In genomic region chr10:43386549-43386948, GRCh38 we compare ENCODE assay signal across 24 cellular contexts. TPM values are rescaled to one million over a fixed set of nuclear protein-coding genes. Genes with fewer than 3 reads are reported as not detected.
DNase-seq lines count a peak whose midpoint lies in the region; ATAC-seq and TF ChIP-seq lines count a peak whose summit lies in the region.
"Had no signal": no experiment of that assay in that cellular context is flagged by ENCODE, and none has a peak within 500 bp of the region (broad histone marks: within the 10 kb centered on the region; RNA-seq: fewer than 3 reads in every experiment).

No MANE protein-coding gene starts in this region.

- no peak for ATAC-seq in CD4-positive, alpha-beta T cell (ENCODE audit: poor library complexity)
- no peak for ATAC-seq in naive thymus-derived CD8-positive, alpha-beta T cell
- ATAC-seq in GM21717 (IDR thresholded peaks at IDR 0.05; ENCODE audit: unreplicated experiment) (no peak), left colon (no peak), GM19467 (IDR thresholded peaks at IDR 0.05; ENCODE audit: unreplicated experiment) (no peak)
- ATAC-seq: heart left ventricle, pancreas, upper lobe of right lung had no signal

- H3K4me3 Mint-ChIP-seq in CD4-positive, alpha-beta T cell: no peak overlapping the region
- no peak overlapping the region for H3K4me3 Mint-ChIP-seq in Caco-2 (ENCODE audit: unreplicated experiment)
- H3K4me3 Mint-ChIP-seq in activated naive CD8-positive, alpha-beta T cell: no peak overlapping the region
- no peak overlapping the region for H3K4me3 Mint-ChIP-seq in naive thymus-derived CD8-positive, alpha-beta T cell

- peaks cover 31% of the 10 kb centered on the region for H3K4me1 ChIP-seq in Caco-2

- H3K4me1 Mint-ChIP-seq in CD4-positive, alpha-beta T cell (ENCODE audit: low read depth): peaks cover 47% of the 10 kb centered on the region
- H3K4me1 Mint-ChIP-seq in Caco-2 (ENCODE audit: low read depth, unreplicated experiment): peaks cover 55% of the 10 kb centered on the region
- H3K4me1 Mint-ChIP-seq in activated naive CD8-positive, alpha-beta T cell (ENCODE audit: low read depth): peaks cover 45% of the 10 kb centered on the region
- H3K4me1 Mint-ChIP-seq in naive thymus-derived CD8-positive, alpha-beta T cell: peaks cover 29 to 55% (median 44%) of the 10 kb centered on the region in 4 donors

- POLR2A ChIA-PET in CD4-positive, alpha-beta T cell (lab: Charles Lee): interaction anchor here (0.8 kb wide), 1 partner anchor 22 kb away, joined by 3 read pairs; no protein-coding TSS in a partner anchor
- POLR2A ChIA-PET in Caco-2 (lab: Charles Lee): no interaction called here
- POLR2A ChIA-PET in naive thymus-derived CD8-positive, alpha-beta T cell (lab: Charles Lee): interaction anchor here (0.6 kb wide), 1 partner anchor 29 kb away, joined by 7 read pairs; no protein-coding TSS in a partner anchor

- no peaks in the 10 kb centered on the region for H3K27me3 ChIP-seq in CD4-positive, alpha-beta T cell (ENCODE audit: control insufficient read depth, insufficient read depth, low read length)
- no peaks in the 10 kb centered on the region for H3K27me3 ChIP-seq in Caco-2 (replicated peaks; ENCODE audit: control insufficient read depth, insufficient read depth, low read length)
- H3K27me3 ChIP-seq: heart left ventricle, pancreas, sigmoid colon, stomach, upper lobe of right lung had no signal

- no peak for TF ChIP-seq CTCF in CD4-positive, alpha-beta T cell (IDR thresholded peaks at IDR 0.05)
- no peak for TF ChIP-seq CTCF in Caco-2 (IDR thresholded peaks at IDR 0.05; ENCODE audit: insufficient read depth in 1 of 2, low read depth in 1 of 2, low read length in 1 of 2, severe bottlenecking in 1 of 2, unreplicated experiment in 1 of 2)

- DNase-seq in CD4-positive, alpha-beta T cell: no peak
- DNase-seq in Caco-2: no peak
- no peak for DNase-seq in naive thymus-derived CD8-positive, alpha-beta T cell
- DNase-seq in left colon: no peak
- DNase-seq: activated effector memory CD4-positive, alpha-beta T cell treated with anti-CD3 and anti-CD28 coated beads, Interleukin-2, amount 50 U/mL, for 16 hours; AML-193; DMS 273 treated with DMSO at 0.1 percent for 48 hours; heart left ventricle; NCI-H2171 treated with DMSO at 0.1 percent for 48 hours; OCI-M1; SIG-M5; stomach; upper lobe of right lung had no signal

- no peaks in the 10 kb centered on the region for H3K9me3 ChIP-seq in CD4-positive, alpha-beta T cell (ENCODE audit: control insufficient read depth, low read length)
- no peaks in the 10 kb centered on the region for H3K9me3 ChIP-seq in Caco-2
- H3K9me3 ChIP-seq: heart left ventricle, pancreas, sigmoid colon, stomach, upper lobe of right lung had no signal

- H3K4me3 ChIP-seq in Caco-2 (ENCODE audit: low read depth, low read length): no peak overlapping the region
- H3K4me3 ChIP-seq: heart left ventricle, pancreas, sigmoid colon, stomach, upper lobe of right lung had no signal

- H3K27me3 Mint-ChIP-seq in CD4-positive, alpha-beta T cell: no peaks in the 10 kb centered on the region
- no peaks in the 10 kb centered on the region for H3K27me3 Mint-ChIP-seq in Caco-2 (ENCODE audit: insufficient read depth, unreplicated experiment)
- no peaks in the 10 kb centered on the region for H3K27me3 Mint-ChIP-seq in activated naive CD8-positive, alpha-beta T cell
- H3K27me3 Mint-ChIP-seq in naive thymus-derived CD8-positive, alpha-beta T cell: no peaks in the 10 kb centered on the region

- peaks cover 19% of the 10 kb centered on the region for H3K36me3 ChIP-seq in Caco-2 (ENCODE audit: control insufficient read depth, insufficient read depth, low read length)

- H3K36me3 Mint-ChIP-seq in CD4-positive, alpha-beta T cell (ENCODE audit: low read depth): peaks cover 73% of the 10 kb centered on the region
- H3K36me3 Mint-ChIP-seq in Caco-2 (ENCODE audit: insufficient read depth, unreplicated experiment): peaks cover 93% of the 10 kb centered on the region
- peaks cover 8% of the 10 kb centered on the region for H3K36me3 Mint-ChIP-seq in activated naive CD8-positive, alpha-beta T cell
- H3K36me3 Mint-ChIP-seq in naive thymus-derived CD8-positive, alpha-beta T cell: peaks cover 5 to 60% (median 11%) of the 10 kb centered on the region in 3 donors

- CTCF ChIA-PET in CD4-positive, alpha-beta T cell (lab: Charles Lee): no interaction called here
- CTCF ChIA-PET in Caco-2 (lab: Charles Lee): no interaction called here

- peak overlapping the region; percentile 82 for H3K27ac Mint-ChIP-seq in CD4-positive, alpha-beta T cell
- H3K27ac Mint-ChIP-seq in Caco-2 (ENCODE audit: unreplicated experiment): peak overlapping the region; percentile 21
- peak overlapping the region; percentile 56 for H3K27ac Mint-ChIP-seq in activated naive CD8-positive, alpha-beta T cell
- peak overlapping the region in 8 of 10 donors; percentile 16 to 93 (median 80) for H3K27ac Mint-ChIP-seq in naive thymus-derived CD8-positive, alpha-beta T cell

- H3K27ac ChIP-seq in CD4-positive, alpha-beta T cell (ENCODE audit: low read depth, low read length): no peak overlapping the region
- H3K27ac ChIP-seq: heart left ventricle, pancreas, sigmoid colon, stomach, upper lobe of right lung, VCaP had no signal

- intact Hi-C loops in CD4-positive, alpha-beta T cell (cut with DNase I, micrococcal nuclease): no loop called here
- intact Hi-C loops in Caco-2 (cut with micrococcal nuclease; ENCODE audit: unreplicated experiment): no loop called here
- intact Hi-C loops in left colon (cut with DNase I, micrococcal nuclease): no loop called here

- BruUV-seq in Caco-2 (replicated peaks; lab: Mats Ljungman, UMichigan): no TSS peak

- H3K9me3 Mint-ChIP-seq in CD4-positive, alpha-beta T cell: no peaks in the 10 kb centered on the region
- no peaks in the 10 kb centered on the region for H3K9me3 Mint-ChIP-seq in Caco-2 (ENCODE audit: unreplicated experiment)
- no peaks in the 10 kb centered on the region for H3K9me3 Mint-ChIP-seq in activated naive CD8-positive, alpha-beta T cell (ENCODE audit: low read depth)
- no peaks in the 10 kb centered on the region for H3K9me3 Mint-ChIP-seq in naive thymus-derived CD8-positive, alpha-beta T cell

RNA-seq across cellular contexts. Expression of gene FXYD4, which starts 15.1 kb away (rescaled TPM):
- not detected for total RNA-seq in CD4-positive, alpha-beta T cell
- total RNA-seq in Caco-2 (2022) (not detected in 2 replicates), left colon (not detected)
- total RNA-seq in naive thymus-derived CD8-positive, alpha-beta T cell: not detected
- not detected for polyA plus RNA-seq in naive thymus-derived CD8-positive, alpha-beta T cell
- total RNA-seq: G401; H1; heart left ventricle; liver; MCF 10A; sigmoid colon; stomach; T-helper 1 cell treated with Interleukin-12 subunit alpha and Interleukin-12 subunit beta and Interleukin-4 antibody, amounts not matched to agents 30 ng/mL and 1 ng/mL, for 36 hours had no signal
- polyA plus RNA-seq: H1, liver, sigmoid colon had no signal

RNA-seq across cellular contexts. Expression of gene HNRNPF, which starts 22.4 kb away (rescaled TPM):
- 10 to 100 TPM; 86.5 to 87.9 TPM for total RNA-seq in CD4-positive, alpha-beta T cell
- total RNA-seq in Caco-2 (2022) (405 and 423 TPM in 2 replicates), left colon (100 to 1,000 TPM; 214 to 257 TPM)
- total RNA-seq in naive thymus-derived CD8-positive, alpha-beta T cell: 100 to 1,000 TPM; 155 to 168 TPM
- 100 to 1,000 TPM; 160 to 202 (median 174) TPM for polyA plus RNA-seq in naive thymus-derived CD8-positive, alpha-beta T cell

RNA-seq across cellular contexts. Expression of gene ZNF487, which starts 50.4 kb away (rescaled TPM):
- 1 to 10 TPM; 7.5 to 8.5 TPM for total RNA-seq in CD4-positive, alpha-beta T cell
- total RNA-seq in Caco-2 (2022) (5.0 and 6.5 TPM in 2 replicates), left colon (1 to 10 TPM; 5.2 to 5.9 TPM)
- total RNA-seq in naive thymus-derived CD8-positive, alpha-beta T cell: 1 to 10 TPM; 4.4 to 5.4 TPM
- polyA plus RNA-seq in naive thymus-derived CD8-positive, alpha-beta T cell: 1 to 10 TPM; 4.0 to 6.0 (median 5.1) TPM

Comparison
In these comparisons a context has a peak if more than half of its experiments do, and no peak if none do; other contexts are left out.
1. H3K27ac Mint-ChIP-seq: peak in every context shown above with its lines; median percentile 82 in CD4-positive, alpha-beta T cell; 80 in naive thymus-derived CD8-positive, alpha-beta T cell; 56 in activated naive CD8-positive, alpha-beta T cell; 21 in Caco-2.